ENCODE assay signal across 12 cellular contexts in genomic region chr1:1857096-1857703, GRCh38. TPM values are rescaled to one million over a fixed set of nuclear protein-coding genes. Genes with fewer than 3 reads are reported as not detected.
DNase-seq lines count a peak whose midpoint lies in the region; ATAC-seq and TF ChIP-seq lines count a peak whose summit lies in the region.
"Had no signal": no experiment of that assay in that cellular context is flagged by ENCODE, and none has a peak within 500 bp of the region (broad histone marks: within the 10 kb centered on the region; RNA-seq: fewer than 3 reads in every experiment).

No MANE protein-coding gene starts in this region.

- ATAC-seq in HG03520 (IDR thresholded peaks at IDR 0.05; ENCODE audit: unreplicated experiment) (no peak), GM21786 (IDR thresholded peaks at IDR 0.05; ENCODE audit: unreplicated experiment) (no peak)

- H3K9ac ChIP-seq in mammary epithelial cell (ENCODE audit: insufficient read depth, low read length) = no peak overlapping the region
- H3K9ac ChIP-seq in mucosa of stomach (ENCODE audit: low read length) = peak overlapping the region; percentile 18

- peak overlapping the region; percentile 25 to 48 for H3K27ac ChIP-seq in breast epithelium
- H3K27ac ChIP-seq in mammary epithelial cell (ENCODE audit: insufficient read depth, low read depth, low read length) = no peak overlapping the region
- peak overlapping the region; percentile 13 to 83 for H3K27ac ChIP-seq in uterus

- no peak for DNase-seq in breast epithelium (ENCODE audit: low spot score in 2 of 2)
- no peak for DNase-seq in mammary epithelial cell
- peak; percentile 50 for DNase-seq in cerebellar cortex (ENCODE audit: low spot score)
- peak in 1 of 2 donors; percentile 22 for DNase-seq in uterus
- DNase-seq in SKM-1 (lab: John Stamatoyannopoulos, UW; ENCODE audit: unreplicated experiment) = no peak
- DNase-seq: activated T-cell treated with anti-CD3 and anti-CD28 coated beads, Interleukin-2, amount 50 U/mL, for 1 hour; KBM-7; NCI-H510A; stimulated activated CD8-positive, alpha-beta memory T cell treated with anti-CD3 and anti-CD28 coated beads, Interleukin-4, amount 100 ng/mL, for 48 hours had no signal

- H3K27me3 ChIP-seq in breast epithelium (no peaks in the 10 kb centered on the region), mammary epithelial cell (ENCODE audit: insufficient read depth, low read length) (no peaks in the 10 kb centered on the region), mucosa of stomach (ENCODE audit: control insufficient read depth, insufficient read depth, low read length) (no peaks in the 10 kb centered on the region), uterus (no peaks in the 10 kb centered on the region)

- TF ChIP-seq CTCF in breast epithelium (IDR thresholded peaks at IDR 0.05) = no peak
- TF ChIP-seq CTCF in mammary epithelial cell (conservative IDR thresholded peaks at IDR 0.05 in 1 of 2, IDR thresholded peaks at IDR 0.05 in 1 of 2; ENCODE audit: extremely low read depth in 1 of 2, insufficient read depth in 1 of 2, low read depth in 1 of 2, low read length in 2 of 2) = no peak
- TF ChIP-seq CTCF in uterus (IDR thresholded peaks at IDR 0.05) = no peak

- no TSS peak for BruUV-seq in mammary epithelial cell (replicated peaks; lab: Mats Ljungman, UMichigan)

- dilution Hi-C loops in mammary epithelial cell (cut with HindIII; ENCODE audit: low sequenced_read_pairs) = no loop called here

- no peak overlapping the region for H3K4me2 ChIP-seq in mammary epithelial cell (ENCODE audit: insufficient read depth, low read depth, low read length)

- CTCF ChIA-PET in mammary epithelial cell (lab: Charles Lee; ENCODE audit: low non-redundant PET) = no interaction called here

- no peaks in the 10 kb centered on the region for H3K9me3 ChIP-seq in breast epithelium
- H3K9me3 ChIP-seq in mammary epithelial cell (replicated peaks; ENCODE audit: insufficient read depth, low read length) = no peaks in the 10 kb centered on the region
- H3K9me3 ChIP-seq in mucosa of stomach (ENCODE audit: control insufficient read depth, low read length) = no peaks in the 10 kb centered on the region
- no peaks in the 10 kb centered on the region for H3K9me3 ChIP-seq in uterus

- H3K79me2 ChIP-seq in mammary epithelial cell (ENCODE audit: insufficient read depth, low read length) = peaks cover 100% of the 10 kb centered on the region

- intact Hi-C loops in breast epithelium (cut with DNase I; ENCODE audit: low total_unique reads) (no loop called here), mammary epithelial cell (cut with micrococcal nuclease) (no loop called here), uterus (cut with DNase I; ENCODE audit: low total_unique reads) (no loop called here)

- 68% methylated on average over 3 of the region's 4 CpGs for WGBS in mammary epithelial cell (ENCODE audit: low coverage, missing lambda C conversion rate)

- no peaks in the 10 kb centered on the region for H3K36me3 ChIP-seq in breast epithelium
- H3K36me3 ChIP-seq in mammary epithelial cell (ENCODE audit: insufficient read depth, low read length) = no peaks in the 10 kb centered on the region
- H3K36me3 ChIP-seq in mucosa of stomach (ENCODE audit: control insufficient read depth, insufficient read depth, low read length) = no peaks in the 10 kb centered on the region
- H3K36me3 ChIP-seq in uterus = no peaks in the 10 kb centered on the region

- H3K4me3 ChIP-seq in breast epithelium (no peak overlapping the region), mammary epithelial cell (replicated peaks in 1 of 3; ENCODE audit: insufficient read depth in 1 of 3, low read depth in 2 of 3, low read length in 3 of 3) (no peak overlapping the region), mucosa of stomach (ENCODE audit: low read length) (no peak overlapping the region), uterus (no peak overlapping the region)

- in situ Hi-C loops in mammary epithelial cell (cut with MboI; ENCODE audit: low sequenced_read_pairs in 2 of 2) = no loop called here

- peaks cover 25% of the 10 kb centered on the region for H4K20me1 ChIP-seq in mammary epithelial cell (ENCODE audit: insufficient read depth, low read length)

- H3K4me1 ChIP-seq in breast epithelium (peaks cover 3 to 8% of the 10 kb centered on the region in 2 donors), mammary epithelial cell (ENCODE audit: insufficient read depth, low read length) (peaks cover 13% of the 10 kb centered on the region), mucosa of stomach (ENCODE audit: control insufficient read depth, insufficient read depth, low read length) (peaks cover 54% of the 10 kb centered on the region), uterus (peaks cover 3 to 12% of the 10 kb centered on the region in 2 donors)

- TF ChIP-seq POLR2A in breast epithelium (IDR thresholded peaks at IDR 0.05) (no peak), uterus (IDR thresholded peaks at IDR 0.05) (no peak)

- H2AFZ ChIP-seq in mammary epithelial cell (ENCODE audit: low read depth, low read length) = no peak overlapping the region

RNA-seq across cellular contexts. Expression of gene GNB1, which starts 33.7 kb away (rescaled TPM):
- total RNA-seq in breast epithelium (100 to 1,000 TPM; 108 to 138 (median 123) TPM), mammary epithelial cell (100 to 1,000 TPM; 105 to 480 TPM), uterus (100 to 1,000 TPM in 2 of 4 donors, 10 to 100 TPM in 2; 50.2 to 320 (median 104) TPM)
- 441 TPM for polyA plus RNA-seq in mammary epithelial cell
- polyA minus RNA-seq in mammary epithelial cell = 553 TPM

RNA-seq across cellular contexts. Expression of gene CALML6, which starts 57.9 kb away (rescaled TPM):
- 1 to 10 TPM in 1 of 3 donors, under 1 TPM in 1, not detected in 1; 0.33 to 1.2 TPM for total RNA-seq in breast epithelium
- 1 to 10 TPM in 1 of 2 donors, under 1 TPM in 1; 0.67 to 1.1 TPM for total RNA-seq in mammary epithelial cell
- polyA plus RNA-seq in mammary epithelial cell = 0.20 TPM
- not detected for polyA minus RNA-seq in mammary epithelial cell
- under 1 TPM in 1 of 4 donors, not detected in 3; 0.58 TPM for total RNA-seq in uterus
